In the genomic region with DNA sequence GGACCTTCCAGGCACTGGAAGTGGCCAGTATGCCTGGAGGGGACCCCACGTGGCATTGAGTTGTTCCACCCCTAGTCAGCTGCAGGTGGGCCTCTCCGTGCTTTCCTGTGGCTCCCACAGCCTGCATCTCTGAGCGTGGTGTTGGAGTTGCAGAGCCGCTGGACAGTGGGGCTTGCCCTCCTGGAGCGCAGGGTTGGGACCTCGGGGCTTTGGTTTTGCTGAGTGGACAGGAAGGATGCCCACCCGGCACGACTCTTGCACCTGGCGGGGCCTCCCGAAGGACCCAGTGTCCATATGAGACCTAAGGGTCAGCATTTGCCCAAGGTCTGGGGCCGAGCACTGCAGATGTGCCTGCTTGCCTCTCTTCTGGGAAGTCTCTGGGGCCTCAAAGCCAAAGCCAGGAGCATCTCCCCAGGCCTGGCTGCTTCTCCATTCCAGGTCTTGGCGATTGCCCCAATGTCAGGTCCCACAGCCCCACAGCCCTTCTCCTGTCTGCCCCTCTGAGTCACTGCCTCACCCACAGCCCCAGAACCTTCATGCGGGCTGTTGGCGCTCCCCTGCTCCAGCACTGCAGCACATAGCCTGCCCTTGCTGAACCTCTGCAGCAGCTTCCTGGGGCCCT, we compare ENCODE assay signal across 1 cellular context.
TF ChIP-seq lines count a peak whose summit lies in the region.

No MANE protein-coding gene starts in this region.

TF ChIP-seq in GM12878, 131 proteins besides CTCF, POLR2A, EP300 and RAD21:
- TF ChIP-seq, protein P1, sequence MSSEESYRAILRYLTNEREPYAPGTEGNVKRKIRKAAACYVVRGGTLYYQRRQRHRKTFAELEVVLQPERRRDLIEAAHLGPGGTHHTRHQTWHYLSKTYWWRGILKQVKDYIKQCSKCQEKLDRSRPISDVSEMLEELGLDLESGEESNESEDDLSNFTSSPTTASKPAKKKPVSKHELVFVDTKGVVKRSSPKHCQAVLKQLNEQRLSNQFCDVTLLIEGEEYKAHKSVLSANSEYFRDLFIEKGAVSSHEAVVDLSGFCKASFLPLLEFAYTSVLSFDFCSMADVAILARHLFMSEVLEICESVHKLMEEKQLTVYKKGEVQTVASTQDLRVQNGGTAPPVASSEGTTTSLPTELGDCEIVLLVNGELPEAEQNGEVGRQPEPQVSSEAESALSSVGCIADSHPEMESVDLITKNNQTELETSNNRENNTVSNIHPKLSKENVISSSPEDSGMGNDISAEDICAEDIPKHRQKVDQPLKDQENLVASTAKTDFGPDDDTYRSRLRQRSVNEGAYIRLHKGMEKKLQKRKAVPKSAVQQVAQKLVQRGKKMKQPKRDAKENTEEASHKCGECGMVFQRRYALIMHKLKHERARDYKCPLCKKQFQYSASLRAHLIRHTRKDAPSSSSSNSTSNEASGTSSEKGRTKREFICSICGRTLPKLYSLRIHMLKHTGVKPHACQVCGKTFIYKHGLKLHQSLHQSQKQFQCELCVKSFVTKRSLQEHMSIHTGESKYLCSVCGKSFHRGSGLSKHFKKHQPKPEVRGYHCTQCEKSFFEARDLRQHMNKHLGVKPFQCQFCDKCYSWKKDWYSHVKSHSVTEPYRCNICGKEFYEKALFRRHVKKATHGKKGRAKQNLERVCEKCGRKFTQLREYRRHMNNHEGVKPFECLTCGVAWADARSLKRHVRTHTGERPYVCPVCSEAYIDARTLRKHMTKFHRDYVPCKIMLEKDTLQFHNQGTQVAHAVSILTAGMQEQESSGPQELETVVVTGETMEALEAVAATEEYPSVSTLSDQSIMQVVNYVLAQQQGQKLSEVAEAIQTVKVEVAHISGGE (CRISPR knock-in tag; IDR thresholded peaks at IDR 0.05), result no peak
- TF ChIP-seq, protein P2, sequence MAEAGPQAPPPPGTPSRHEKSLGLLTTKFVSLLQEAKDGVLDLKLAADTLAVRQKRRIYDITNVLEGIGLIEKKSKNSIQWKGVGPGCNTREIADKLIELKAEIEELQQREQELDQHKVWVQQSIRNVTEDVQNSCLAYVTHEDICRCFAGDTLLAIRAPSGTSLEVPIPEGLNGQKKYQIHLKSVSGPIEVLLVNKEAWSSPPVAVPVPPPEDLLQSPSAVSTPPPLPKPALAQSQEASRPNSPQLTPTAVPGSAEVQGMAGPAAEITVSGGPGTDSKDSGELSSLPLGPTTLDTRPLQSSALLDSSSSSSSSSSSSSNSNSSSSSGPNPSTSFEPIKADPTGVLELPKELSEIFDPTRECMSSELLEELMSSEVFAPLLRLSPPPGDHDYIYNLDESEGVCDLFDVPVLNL (IDR thresholded peaks at IDR 0.05; ENCODE audit: low read depth, low read length), result no peak
- TF ChIP-seq RFX5 (IDR thresholded peaks at IDR 0.05; ENCODE audit: low read depth, low read length) (no peak), TCF7 (IDR thresholded peaks at IDR 0.05; ENCODE audit: borderline replicate concordance) (no peak), YBX1 (IDR thresholded peaks at IDR 0.05) (no peak)
